Comparison of ENCODE assay signal across 8 cellular contexts in the genomic region with DNA sequence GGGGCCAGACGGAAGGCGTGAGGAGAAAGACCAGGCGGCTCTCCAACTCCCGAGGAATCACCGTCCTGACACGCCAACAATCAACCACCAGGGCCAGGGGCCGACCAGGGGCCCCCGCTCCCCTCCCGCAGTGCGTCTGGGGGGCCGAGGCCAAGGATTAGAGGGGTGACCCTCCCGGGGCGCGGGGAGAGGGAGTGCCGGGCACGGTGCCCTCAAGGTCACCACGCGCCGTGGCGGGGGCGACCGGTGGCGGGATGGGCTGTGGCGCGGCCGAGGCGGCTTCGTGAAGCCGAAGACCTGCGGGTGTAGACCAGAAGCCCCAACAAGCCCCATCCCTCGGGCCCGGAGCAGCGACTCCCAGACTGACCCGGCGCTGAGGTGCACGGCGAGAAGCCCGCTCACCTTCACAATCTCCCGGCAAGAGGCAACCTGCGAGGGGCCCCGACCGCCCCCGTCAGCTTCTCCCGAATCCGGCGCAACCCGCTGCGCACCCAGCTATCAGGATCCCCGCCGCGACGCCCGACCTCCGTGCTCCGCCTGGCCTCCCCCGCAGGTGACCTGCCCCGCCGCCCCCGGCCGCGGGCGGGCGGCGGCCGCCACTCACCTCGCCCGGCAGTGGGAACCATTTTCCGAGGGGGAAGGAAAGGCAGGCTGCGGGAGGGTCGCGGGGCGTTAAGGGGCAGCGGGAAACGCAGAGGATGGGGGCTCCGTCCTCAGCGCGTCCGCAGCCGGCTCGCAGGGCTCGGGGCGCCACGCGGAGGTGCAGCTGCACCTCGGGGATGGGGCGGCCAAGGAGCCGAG. TPM values are rescaled to one million over a fixed set of nuclear protein-coding genes. Genes with fewer than 3 reads are reported as not detected.
DNase-seq lines count a peak whose midpoint lies in the region; ATAC-seq and TF ChIP-seq lines count a peak whose summit lies in the region.

No MANE protein-coding gene starts in this region.

- peak overlapping the region; percentile 84 for H3K4me3 ChIP-seq in endocrine pancreas (ENCODE audit: control insufficient read depth, insufficient read depth, low read length)
- H3K4me3 ChIP-seq in mucosa of descending colon: peak overlapping the region; percentile 87

- peak overlapping the region; percentile 99 for H3K9ac ChIP-seq in endocrine pancreas (ENCODE audit: control insufficient read depth, insufficient read depth, low read length)

- no peaks in the 10 kb centered on the region for H3K36me3 ChIP-seq in endocrine pancreas (ENCODE audit: control insufficient read depth, insufficient read depth, low read length)
- peaks cover 5% of the 10 kb centered on the region for H3K36me3 ChIP-seq in mucosa of descending colon (ENCODE audit: low read depth)

- intact Hi-C loops in mucosa of descending colon (cut with DNase I, micrococcal nuclease): loop anchor here in 1 of 2 donors (10.0 kb wide), 1 partner anchor 257 kb away; no protein-coding TSS in a partner anchor

- H3K27me3 ChIP-seq in endocrine pancreas (ENCODE audit: control insufficient read depth, insufficient read depth, low read length): no peaks in the 10 kb centered on the region

- no peak for ATAC-seq in activated CD4-positive, CD25-positive, alpha-beta regulatory T cell treated with anti-CD3 and anti-CD28 coated beads, Interleukin-2, amount 50 U/mL, for 24 hours
- ATAC-seq in mucosa of descending colon: peak; percentile 1
- ATAC-seq in stimulated activated naive CD8-positive, alpha-beta T cell treated with anti-CD3 and anti-CD28 coated beads, Interleukin-15, Interleukin-2, amounts not matched to agents 100 U/mL and 50 U/mL, for 24 hours: no peak

- no peak for TF ChIP-seq CTCF in mucosa of descending colon (IDR thresholded peaks at IDR 0.05)

- H3K4me1 ChIP-seq in endocrine pancreas (ENCODE audit: control insufficient read depth, insufficient read depth, low read length): peaks cover 22% of the 10 kb centered on the region
- peaks cover 11% of the 10 kb centered on the region for H3K4me1 ChIP-seq in mucosa of descending colon (ENCODE audit: low read depth)

- H3K9me3 ChIP-seq in endocrine pancreas (ENCODE audit: control insufficient read depth, low read length): no peaks in the 10 kb centered on the region
- H3K9me3 ChIP-seq in mucosa of descending colon: no peaks in the 10 kb centered on the region

- in situ Hi-C loops in KBM-7 (cut with MboI; ENCODE audit: low pct_unique_long_range_greater_than_20kb, low sequenced_read_pairs): no loop called here

- DNase-seq in activated CD4-positive, CD25-positive, alpha-beta regulatory T cell (lab: John Stamatoyannopoulos, UW): peak; percentile 17 to 40 (median 34)
- DNase-seq in KBM-7 (peak; percentile 34), mucosa of descending colon (peak; percentile 43 to 78 (median 70)), kidney glomerular epithelial cell (lab: John Stamatoyannopoulos, UW) (no peak)
- DNase-seq in activated CD4-positive, alpha-beta T cell treated with anti-CD3 and anti-CD28 coated beads, Interleukin-2, amount 50 U/mL, for 24 hours (ENCODE audit: low read depth in 1 of 2, low spot score in 1 of 2): peak; percentile 18 to 21
- peak; percentile 55 for DNase-seq in stimulated activated naive CD8-positive, alpha-beta T cell treated with anti-CD3 and anti-CD28 coated beads, Interleukin-15, Interleukin-2, amounts not matched to agents 100 U/mL and 50 U/mL, for 24 hours

RNA-seq across cellular contexts. Expression of a gene that starts 0.4 kb away (rescaled TPM):
- 10 to 100 TPM; 48.4 to 83.2 (median 60.2) TPM for total RNA-seq in mucosa of descending colon
